In genomic region chr4:138863160-138863559, GRCh38 we compare ENCODE assay signal across 25 cellular contexts.
"Had no signal": no experiment of that assay in that cellular context is flagged by ENCODE, and none has a peak within 500 bp of the region (broad histone marks: within the 10 kb centered on the region; RNA-seq: fewer than 3 reads in every experiment).

No MANE protein-coding gene starts in this region.

- H3K36me3 ChIP-seq: neutrophil, pancreas, right lobe of liver, sigmoid colon, stomach, thoracic aorta, thyroid gland, tibial nerve, upper lobe of left lung had no signal

- H3K4me1 ChIP-seq: pancreas, psoas muscle, right lobe of liver, sigmoid colon, tibial nerve, upper lobe of left lung had no signal

- H3K27me3 ChIP-seq: pancreas, right lobe of liver, sigmoid colon, stomach, thyroid gland, tibial nerve, upper lobe of left lung had no signal

- ATAC-seq: naive thymus-derived CD8-positive, alpha-beta T cell; natural killer cell treated with Interleukin-12 subunit alpha and Interleukin-12 subunit beta and Interleukin-15 and Interleukin-18, amount 100 ng/mL, for 72 hours; psoas muscle; right cardiac atrium; right lobe of liver; stimulated activated effector memory CD8-positive, alpha-beta T cell treated with anti-CD3 and anti-CD28 coated beads, Interleukin-12 subunit alpha, Interleukin-12 subunit beta, amount 100 ng/mL, for 72 hours; stimulated activated naive B cell treated with anti-CD40 and anti-IgM and Interleukin-4, amounts not matched to agents 10 μg/mL and 1 μg/mL and 100 μg/mL, for 72 hours had no signal

- DNase-seq: naive thymus-derived CD8-positive, alpha-beta T cell; nephron progenitor cell; nucleus accumbens; pancreas; posterior cingulate gyrus; psoas muscle; right cardiac atrium; right lobe of liver; sigmoid colon; small intestine; stimulated activated CD4-positive, alpha-beta T cell treated with anti-CD3 and anti-CD28 coated beads, Interleukin-15, amount 100 ng/mL, for 24 hours; stimulated activated CD4-positive, alpha-beta T cell treated with anti-CD3 and anti-CD28 coated beads, Interleukin-2, amount 100 ng/mL, for 24 hours; stimulated activated CD4-positive, alpha-beta T cell treated with anti-CD3 and anti-CD28 coated beads, Interleukin-2, amount 100 ng/mL, for 48 hours; stimulated activated CD4-positive, alpha-beta T cell treated with anti-CD3 and anti-CD28 coated beads, Interleukin-4, amount 100 ng/mL, for 24 hours; stimulated activated naive B cell treated with anti-CD40 and anti-IgM and Interleukin-4, amounts not matched to agents 10 μg/mL and 1 μg/mL and 100 μg/mL, for 72 hours; stimulated activated naive CD4-positive, alpha-beta T cell treated with Interleukin-2 at 50 U/mL for 16 hours; stomach; thyroid gland; trophoblast cell; upper lobe of left lung had no signal

- H3K9me3 ChIP-seq: neutrophil, pancreas, psoas muscle, right lobe of liver, sigmoid colon, stomach, thoracic aorta, thyroid gland, upper lobe of left lung had no signal

- H3K27ac ChIP-seq: neutrophil, pancreas, psoas muscle, right lobe of liver, sigmoid colon, stomach, thoracic aorta, thyroid gland, tibial nerve, upper lobe of left lung had no signal

- H3K4me3 ChIP-seq: pancreas, psoas muscle, right lobe of liver, sigmoid colon, stomach, thoracic aorta, thyroid gland, tibial nerve, upper lobe of left lung had no signal
